Comparison of ENCODE assay signal across 8 cellular contexts in genomic region chr12:68331500-68331868, GRCh38. TPM values are rescaled to one million over a fixed set of nuclear protein-coding genes. Genes with fewer than 3 reads are reported as not detected.
DNase-seq lines count a peak whose midpoint lies in the region; ATAC-seq, FAIRE-seq and TF ChIP-seq lines count a peak whose summit lies in the region.

No MANE protein-coding gene starts in this region.

- intact Hi-C loops in gastrocnemius medialis (cut with DNase I; ENCODE audit: low total_unique reads) = loop anchor here (10.0 kb wide), 1 partner anchor 473 kb away; the partner anchor contains the start of gene MDM2

- H4K20me1 ChIP-seq in fibroblast of lung (ENCODE audit: control insufficient read depth, extremely low read depth, insufficient read depth, low read length) = no peaks in the 10 kb centered on the region

- H3K36me3 ChIP-seq in RWPE2 (ENCODE audit: low read depth) (peaks cover 8% of the 10 kb centered on the region; the same call in 1 of the 2 replicates), fibroblast of lung (ENCODE audit: control insufficient read depth, insufficient read depth, low read length) (no peaks in the 10 kb centered on the region), gastrocnemius medialis (no peaks in the 10 kb centered on the region)

- H3K4me1 ChIP-seq in RWPE2 (ENCODE audit: insufficient read depth, poor library complexity, severe bottlenecking) = peaks cover 10% of the 10 kb centered on the region
- no peaks in the 10 kb centered on the region for H3K4me1 ChIP-seq in fibroblast of lung (ENCODE audit: control insufficient read depth, extremely low read depth, insufficient read depth, low read length)
- peaks cover 0 to 8% of the 10 kb centered on the region in 2 donors for H3K4me1 ChIP-seq in gastrocnemius medialis

- H3K9ac ChIP-seq in fibroblast of lung (ENCODE audit: insufficient read depth, low read length) = peak overlapping the region; percentile 68

- peak; percentile 40 for FAIRE-seq in GM12891 (lab: Jason Lieb, UNC)

- peaks cover 2% of the 10 kb centered on the region for H3K79me2 ChIP-seq in fibroblast of lung (ENCODE audit: control insufficient read depth, insufficient read depth, low read length)

- no peak for TF ChIP-seq CTCF in RWPE2 (IDR thresholded peaks at IDR 0.05; ENCODE audit: poor library complexity, severe bottlenecking)
- no peak for TF ChIP-seq CTCF in fibroblast of lung (conservative IDR thresholded peaks at IDR 0.05 in 1 of 2, IDR thresholded peaks at IDR 0.05 in 1 of 2; ENCODE audit: low read depth in 1 of 2, low read length in 2 of 2)
- no peak for TF ChIP-seq CTCF in gastrocnemius medialis (IDR thresholded peaks at IDR 0.05 in 4 of 5, conservative IDR thresholded peaks at IDR 0.05 in 1 of 5)

- H2AFZ ChIP-seq in fibroblast of lung (ENCODE audit: low read length) = peak overlapping the region; percentile 87

- in situ Hi-C loops in gastrocnemius medialis (cut with MboI; ENCODE audit: low sequenced_read_pairs in 4 of 4) = no loop called here

- H3K27me3 ChIP-seq in RWPE2 (ENCODE audit: insufficient read depth, poor library complexity, severe bottlenecking) (no peaks in the 10 kb centered on the region), fibroblast of lung (ENCODE audit: control insufficient read depth, insufficient read depth, low read length) (no peaks in the 10 kb centered on the region), gastrocnemius medialis (no peaks in the 10 kb centered on the region)

- DNase-seq in GM12891 (ENCODE audit: insufficient read length, low spot score) (no peak), RWPE2 (ENCODE audit: low spot score) (no peak), fibroblast of lung (ENCODE audit: low read depth in 2 of 2) (no peak), gastrocnemius medialis (no peak), NCI-H2227 treated with DMSO at 0.1 percent for 48 hours (lab: John Stamatoyannopoulos, UW) (no peak), NCI-H226 (no peak), NCI-H345 treated with DMSO at 0.1 percent for 48 hours (lab: John Stamatoyannopoulos, UW; ENCODE audit: unreplicated experiment) (no peak)

- no peak for ATAC-seq in RWPE2 (ENCODE audit: low read depth)
- no peak for ATAC-seq in gastrocnemius medialis
- ATAC-seq in HG02571 (IDR thresholded peaks at IDR 0.05; ENCODE audit: unreplicated experiment) = no peak

- H3K4me2 ChIP-seq in fibroblast of lung (ENCODE audit: extremely low read depth, insufficient read depth, low read length) = peak overlapping the region; percentile 94

- H3K9me3 ChIP-seq in RWPE2 (ENCODE audit: severe bottlenecking) = no peaks in the 10 kb centered on the region
- H3K9me3 ChIP-seq in fibroblast of lung (ENCODE audit: control insufficient read depth, insufficient read depth, low read depth, low read length) = no peaks in the 10 kb centered on the region
- no peaks in the 10 kb centered on the region for H3K9me3 ChIP-seq in gastrocnemius medialis

- H3K4me3 ChIP-seq in RWPE2 (ENCODE audit: severe bottlenecking) = peak overlapping the region; percentile 64
- H3K4me3 ChIP-seq in fibroblast of lung (replicated peaks in 1 of 4; ENCODE audit: control extremely low read depth in 1 of 4, insufficient read depth in 1 of 4, low read depth in 3 of 4, low read length in 4 of 4) = peak overlapping the region; percentile 69 to 90 (median 82)
- peak overlapping the region; percentile 71 to 87 (median 84) for H3K4me3 ChIP-seq in gastrocnemius medialis

- H3K27ac ChIP-seq in RWPE2 (ENCODE audit: poor library complexity, severe bottlenecking) = no peak overlapping the region
- no peak overlapping the region for H3K27ac ChIP-seq in fibroblast of lung (ENCODE audit: insufficient read depth, low read length)
- H3K27ac ChIP-seq in gastrocnemius medialis = peak overlapping the region in 1 of 4 donors; percentile 68

- TF ChIP-seq POLR2A in GM12891 (IDR thresholded peaks at IDR 0.05; ENCODE audit: low read depth, low read length) = no peak
- no peak for TF ChIP-seq POLR2A in gastrocnemius medialis (IDR thresholded peaks at IDR 0.05)

TF ChIP-seq in GM12891, 5 proteins besides CTCF, POLR2A, EP300 and RAD21:
- TF ChIP-seq POU2F2 (IDR thresholded peaks at IDR 0.05; ENCODE audit: low read depth, low read length) = no peak
- TF ChIP-seq SPI1 (IDR thresholded peaks at IDR 0.05; ENCODE audit: low read depth, low read length) = no peak
- no peak for TF ChIP-seq PAX5 (IDR thresholded peaks at IDR 0.05; ENCODE audit: insufficient read depth, low read length, severe bottlenecking)
- no peak for TF ChIP-seq POLR2AphosphoS5 (IDR thresholded peaks at IDR 0.05; ENCODE audit: low read depth, low read length)
- TF ChIP-seq TAF1 (IDR thresholded peaks at IDR 0.05; ENCODE audit: low read depth, low read length) = no peak

RNA-seq across cellular contexts. Expression of gene MDM1, which starts 0.7 kb away (rescaled TPM):
- polyA plus RNA-seq in GM12891 (2012; ENCODE audit: low read depth, missing spikeins) = 6.2 TPM
- total RNA-seq in fibroblast of lung (12.4 and 12.8 TPM in 2 replicates), gastrocnemius medialis (1 to 10 TPM; 1.6 to 6.8 (median 3.4) TPM)
- polyA plus RNA-seq in fibroblast of lung = 5.0 and 7.4 TPM in 2 replicates
- 2.6 and 3.6 TPM in 2 replicates for polyA plus RNA-seq in fibroblast of lung (2012)
- polyA minus RNA-seq in fibroblast of lung (ENCODE audit: low replicate concordance) = 0.26 and 1.6 TPM in 2 replicates
